In genomic region chr1:181105134-181106021, GRCh38 we compare ENCODE assay signal across 8 cellular contexts. TPM values are rescaled to one million over a fixed set of nuclear protein-coding genes. Genes with fewer than 3 reads are reported as not detected.
DNase-seq lines count a peak whose midpoint lies in the region; ATAC-seq and TF ChIP-seq lines count a peak whose summit lies in the region.

No MANE protein-coding gene starts in this region.

- H3K4me3 Mint-ChIP-seq in activated naive CD4-positive, alpha-beta T cell treated with anti-CD3 and anti-CD28 coated beads, Interleukin-2, amount 10 ng/mL, durations not matched to agents 7 days and 5 days = peak overlapping the region; percentile 79

- peak overlapping the region; percentile 92 for H3K4me2 ChIP-seq in HCT116 (ENCODE audit: low read length)

- no peaks in the 10 kb centered on the region for H4K20me1 ChIP-seq in HCT116 (ENCODE audit: insufficient read depth)

- no peaks in the 10 kb centered on the region for H3K9me3 Mint-ChIP-seq in activated naive CD4-positive, alpha-beta T cell treated with anti-CD3 and anti-CD28 coated beads, Interleukin-2, amount 10 ng/mL, durations not matched to agents 7 days and 5 days

- peaks cover 70% of the 10 kb centered on the region for H3K4me1 Mint-ChIP-seq in activated naive CD4-positive, alpha-beta T cell treated with anti-CD3 and anti-CD28 coated beads, Interleukin-2, amount 10 ng/mL, durations not matched to agents 7 days and 5 days

- H2AFZ ChIP-seq in HCT116 (ENCODE audit: low read depth, low read length, poor library complexity, severe bottlenecking) = peak overlapping the region; percentile 74

- ATAC-seq in HCT116 = peak; percentile 88

- H3K27me3 Mint-ChIP-seq in activated naive CD4-positive, alpha-beta T cell treated with anti-CD3 and anti-CD28 coated beads, Interleukin-2, amount 10 ng/mL, durations not matched to agents 7 days and 5 days = peaks cover 55% of the 10 kb centered on the region

- in situ Hi-C loops in G401 (cut with HindIII; ENCODE audit: low sequenced_read_pairs) = no loop called here

- H3K36me3 ChIP-seq in HCT116 (ENCODE audit: control insufficient read depth in 1 of 2, insufficient read depth in 2 of 2, low read length in 2 of 2) (no peaks in the 10 kb centered on the region), suprapubic skin (no peaks in the 10 kb centered on the region)

- RAD21 ChIA-PET in HCT116 (lab: Charles Lee; ENCODE audit: low non-redundant PET in 1 of 2, low total read pairs in 2 of 2, uncharacterized antibody in 2 of 2, unreplicated experiment in 2 of 2) = interaction anchor here in 1 of 2 experiments (0.6 to 0.9 kb wide), 2 partner anchors 21 to 581 kb away, joined by 3 read pairs; no protein-coding TSS in a partner anchor

- intact Hi-C loops in HCT116 (cut with micrococcal nuclease) = loop anchor here (2.0 kb wide), 1 partner anchor 17 kb away; the partner anchor contains the start of gene IER5

- no peak for TF ChIP-seq POLR2A in HCT116 (IDR thresholded peaks at IDR 0.05; ENCODE audit: borderline replicate concordance, extremely low read depth, insufficient read depth, insufficient read length)
- TF ChIP-seq POLR2A in suprapubic skin (IDR thresholded peaks at IDR 0.05) = peak in 1 of 2 donors; percentile 66

- H3K27ac ChIP-seq in HCT116 (ENCODE audit: low read depth, low read length) (peak overlapping the region; percentile 80), suprapubic skin (peak overlapping the region; percentile 89)

- H3K27ac Mint-ChIP-seq in activated naive CD4-positive, alpha-beta T cell treated with anti-CD3 and anti-CD28 coated beads, Interleukin-2, amount 10 ng/mL, durations not matched to agents 7 days and 5 days = peak overlapping the region; percentile 1

- TF ChIP-seq CTCF in HCT116 (IDR thresholded peaks at IDR 0.05 in 2 of 3, conservative IDR thresholded peaks at IDR 0.05 in 1 of 3; ENCODE audit: borderline replicate concordance in 1 of 3, insufficient read depth in 1 of 3, low read depth in 2 of 3, low read length in 2 of 3) = no peak
- no peak for TF ChIP-seq CTCF in suprapubic skin (IDR thresholded peaks at IDR 0.05)

- POLR2A ChIA-PET in HCT116 (lab: Charles Lee) = interaction anchor here (0.6 to 4.2 kb wide), 14 partner anchors 8 to 570 kb away, joined by 3 to 19 read pairs (median 3); no protein-coding TSS in a partner anchor

- TF ChIP-seq EP300 in suprapubic skin (IDR thresholded peaks at IDR 0.05) = no peak

- TF ChIP-seq RAD21 in HCT116 (IDR thresholded peaks at IDR 0.05; ENCODE audit: low read depth) = no peak

- CTCF ChIA-PET in HCT116 (lab: Charles Lee) = interaction anchor here (0.6 to 1.5 kb wide), 4 partner anchors 12 to 50 kb away, joined by 3 to 8 read pairs (median 5); no protein-coding TSS in a partner anchor
- CTCF ChIA-PET in activated naive CD4-positive, alpha-beta T cell treated with anti-CD3 and anti-CD28 coated beads, Interleukin-2, amount 10 ng/mL, durations not matched to agents 7 days and 5 days (lab: Charles Lee) = interaction anchor here (0.7 to 8.3 kb wide), 9 partner anchors 9 to 82 kb away, joined by 3 to 59 read pairs (median 5); no protein-coding TSS in a partner anchor

- H3K27me3 ChIP-seq in HCT116 (ENCODE audit: insufficient read depth, low read length) (no peaks in the 10 kb centered on the region), suprapubic skin (no peaks in the 10 kb centered on the region)

- H3K79me2 ChIP-seq in HCT116 (ENCODE audit: insufficient read depth, low read length) = no peaks in the 10 kb centered on the region

- DNase-seq in G401 (ENCODE audit: low spot score) = peak; percentile 93
- DNase-seq in HCT116 (ENCODE audit: low read depth, low spot score) = peak; percentile 56
- peak; percentile 76 for DNase-seq in MV-4-11 (lab: John Stamatoyannopoulos, UW)
- peak; percentile 82 for DNase-seq in SK-N-DZ (ENCODE audit: low spot score)
- DNase-seq in activated naive CD4-positive, alpha-beta T cell treated with anti-CD3 and anti-CD28 coated beads, Interleukin-2, amount 10 ng/mL, durations not matched to agents 7 days and 5 days = peak; percentile 94
- DNase-seq in germinal center (ENCODE audit: low spot score) = peak; percentile 95
- peak; percentile 90 for DNase-seq in occipital lobe (lab: John Stamatoyannopoulos, UW)
- DNase-seq in suprapubic skin (ENCODE audit: low spot score in 2 of 2) = peak; percentile 96 to 97

- WGBS in suprapubic skin = 3% methylated on average over 31 of the region's 104 CpGs

- no peaks in the 10 kb centered on the region for H3K9me2 ChIP-seq in HCT116 (ENCODE audit: insufficient read depth)

- no TSS peak for BruUV-seq in HCT116 (replicated peaks; lab: Mats Ljungman, UMichigan)

- peak overlapping the region; percentile 73 for H3K9ac ChIP-seq in HCT116 (ENCODE audit: low read length)

- no peaks in the 10 kb centered on the region for H3K36me3 Mint-ChIP-seq in activated naive CD4-positive, alpha-beta T cell treated with anti-CD3 and anti-CD28 coated beads, Interleukin-2, amount 10 ng/mL, durations not matched to agents 7 days and 5 days

- peak overlapping the region; percentile 61 to 66 for H3K4me3 ChIP-seq in HCT116 (replicated peaks in 1 of 2; ENCODE audit: low read depth in 1 of 2, low read length in 2 of 2)
- peak overlapping the region; percentile 76 for H3K4me3 ChIP-seq in suprapubic skin

- H3K4me1 ChIP-seq in HCT116 (ENCODE audit: control insufficient read depth in 1 of 2, insufficient read depth in 2 of 2, low read length in 2 of 2) (peaks cover 61 to 74% of the 10 kb centered on the region in 2 experiments), suprapubic skin (peaks cover 43% of the 10 kb centered on the region)

- H3K9me3 ChIP-seq in HCT116 (ENCODE audit: control insufficient read depth in 1 of 2, insufficient read depth in 1 of 2, low read depth in 1 of 2, low read length in 2 of 2) (no peaks in the 10 kb centered on the region), suprapubic skin (no peaks in the 10 kb centered on the region)

TF ChIP-seq in HCT116, 20 proteins besides CTCF, POLR2A, EP300 and RAD21 (continues in another document):
- TF ChIP-seq YY1 (IDR thresholded peaks at IDR 0.05; ENCODE audit: extremely low read depth, insufficient replicate concordance, low read depth, low read length) = no peak
- TF ChIP-seq SIN3A (IDR thresholded peaks at IDR 0.05; ENCODE audit: low read depth) = no peak
- TF ChIP-seq EZH2 (IDR thresholded peaks at IDR 0.05) = no peak
- TF ChIP-seq POLR2AphosphoS5 (IDR thresholded peaks at IDR 0.05; ENCODE audit: low read depth, low read length) = peak; percentile 62
- no peak for TF ChIP-seq ZNF274 (IDR thresholded peaks at IDR 0.05; ENCODE audit: low read depth, low read length)
- TF ChIP-seq ZFX (IDR thresholded peaks at IDR 0.05) = peak; percentile 42
- TF ChIP-seq FOSL1 (IDR thresholded peaks at IDR 0.05; ENCODE audit: low read depth) = no peak
- no peak for TF ChIP-seq CBX3 (IDR thresholded peaks at IDR 0.05; ENCODE audit: low read depth)
- TF ChIP-seq ZBTB33 (IDR thresholded peaks at IDR 0.05; ENCODE audit: extremely low read depth, insufficient replicate concordance, low read length) = no peak
- no peak for TF ChIP-seq ATF3 (IDR thresholded peaks at IDR 0.05)
- TF ChIP-seq CEBPB (IDR thresholded peaks at IDR 0.05; ENCODE audit: low read depth) = no peak
- no peak for TF ChIP-seq SRF (IDR thresholded peaks at IDR 0.05; ENCODE audit: low read depth)
- no peak for TF ChIP-seq ELF1 (IDR thresholded peaks at IDR 0.05; ENCODE audit: borderline replicate concordance, low read depth)
- TF ChIP-seq SP1 (IDR thresholded peaks at IDR 0.05; ENCODE audit: low read depth) = peak; percentile 16; the same call in 1 of the 2 replicates
- no peak for TF ChIP-seq JUND (IDR thresholded peaks at IDR 0.05)
- TF ChIP-seq MAX (IDR thresholded peaks at IDR 0.05) = peak; percentile 77

RNA-seq across cellular contexts. Expression of gene IER5, which starts 16.9 kb away (rescaled TPM):
- 30.5 and 37.9 TPM in 2 replicates for total RNA-seq in G401 (2014; rRNA removed; shearing (Covaris generic))
- total RNA-seq in HCT116 (2021; ENCODE audit: unreplicated experiment) = 30.5 TPM
- 19.3 and 20.5 TPM in 2 replicates for polyA plus RNA-seq in HCT116 (2012)
- polyA plus RNA-seq in SK-N-DZ (2014; cell fraction: cytosol; rRNA removed) = 6.8 and 8.7 TPM in 2 replicates
- 5.2 and 6.5 TPM in 2 replicates for polyA plus RNA-seq in SK-N-DZ (2014; cell fraction: nucleus; rRNA removed)
- 29.0 TPM for total RNA-seq in occipital lobe
- total RNA-seq in suprapubic skin = 10 to 100 TPM; 11.3 to 30.4 (median 24.4) TPM

Comparison
In these comparisons a context has a peak if more than half of its experiments do, and no peak if none do; other contexts are left out.
1. Peak in every context shown above with its lines: DNase-seq, ATAC-seq, H3K4me3 ChIP-seq and H3K27ac ChIP-seq.